ENCODE assay signal across 8 cellular contexts in the genomic region with DNA sequence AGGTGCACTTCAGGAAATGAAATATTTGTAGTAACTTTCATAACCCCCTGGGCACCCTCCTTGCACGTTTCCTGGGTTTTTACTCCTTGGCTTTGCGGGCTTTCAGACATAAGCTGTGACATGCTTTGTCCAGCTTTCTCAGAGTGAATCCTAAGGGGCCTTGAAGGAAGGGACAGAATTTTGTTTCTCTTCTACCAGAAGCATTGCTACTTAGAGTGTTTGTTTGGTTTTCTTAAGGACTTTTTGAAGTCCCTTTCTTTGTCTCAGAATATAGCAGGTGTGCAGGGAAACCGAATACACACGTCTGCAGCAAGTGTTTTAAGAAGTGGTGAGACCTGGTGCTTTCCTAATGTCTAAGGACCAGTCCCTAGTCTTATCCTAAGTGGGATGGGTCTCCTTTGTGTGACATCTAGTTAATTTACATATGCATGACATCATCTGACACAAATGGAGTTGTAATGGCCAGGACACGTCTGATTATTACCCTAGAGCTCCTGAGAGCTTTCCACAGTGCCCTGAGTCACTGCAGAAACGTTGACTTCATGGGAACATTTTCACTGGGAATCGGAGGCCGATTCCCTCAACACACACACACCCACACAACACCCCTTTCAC. TPM values are rescaled to one million over a fixed set of nuclear protein-coding genes. Genes with fewer than 3 reads are reported as not detected.
DNase-seq lines count a peak whose midpoint lies in the region; ATAC-seq, FAIRE-seq and TF ChIP-seq lines count a peak whose summit lies in the region.

No MANE protein-coding gene starts in this region.

- H4K20me1 ChIP-seq in K562 (replicated peaks; ENCODE audit: control insufficient read depth, insufficient read depth, low read length) (no peaks in the 10 kb centered on the region), PC-9 (ENCODE audit: insufficient read depth) (no peaks in the 10 kb centered on the region)

- no peak for TF ChIP-seq CTCF in K562 (IDR thresholded peaks at IDR 0.05 in 2 of 3, conservative IDR thresholded peaks at IDR 0.05 in 1 of 3; ENCODE audit: insufficient read depth in 2 of 3, low read depth in 1 of 3, low read length in 3 of 3)
- no peak for TF ChIP-seq CTCF in suprapubic skin (IDR thresholded peaks at IDR 0.05)
- no peak for TF ChIP-seq CTCF in PC-9 (conservative IDR thresholded peaks at IDR 0.05)

- CTCF ChIA-PET in K562 (lab: Yijun Ruan, JAX; ENCODE audit: low intra/inter-chr PET ratio) (no interaction called here), PC-9 (lab: Charles Lee) (no interaction called here)

- POLR2A ChIA-PET in K562 (lab: Yijun Ruan, JAX) (interaction anchor here (0.6 kb wide), 1 partner anchor 479 kb away, joined by 3 read pairs; no protein-coding TSS in a partner anchor), PC-9 (lab: Charles Lee; ENCODE audit: unreplicated experiment) (no interaction called here)

- TF ChIP-seq POLR2A in GM18505 (IDR thresholded peaks at IDR 0.05; ENCODE audit: borderline replicate concordance, extremely low read depth, insufficient read depth, insufficient read length) (no peak), K562 (conservative IDR thresholded peaks at IDR 0.05) (no peak), suprapubic skin (IDR thresholded peaks at IDR 0.05) (no peak)

- no peak for TF ChIP-seq EP300 in K562 (IDR thresholded peaks at IDR 0.05; ENCODE audit: low read length)
- no peak for TF ChIP-seq EP300 in suprapubic skin (IDR thresholded peaks at IDR 0.05)

- WGBS in K562 (ENCODE audit: insufficient coverage, low coverage, missing lambda C conversion rate): 1% methylated on average over 8 of the region's 8 CpGs
- 40% methylated on average over 8 of the region's 8 CpGs for WGBS in suprapubic skin

- H3K9me1 ChIP-seq in K562 (ENCODE audit: control insufficient read depth, insufficient read depth, low read length): no peaks in the 10 kb centered on the region

- H3K9me3 ChIP-seq in K562 (replicated peaks; ENCODE audit: control insufficient read depth, insufficient read depth, low read depth, low read length): no peaks in the 10 kb centered on the region
- H3K9me3 ChIP-seq in suprapubic skin: no peaks in the 10 kb centered on the region
- no peaks in the 10 kb centered on the region for H3K9me3 ChIP-seq in PC-9 (ENCODE audit: insufficient read depth, low read depth)

- peak in 1 of 4 experiments; percentile 2 for DNase-seq in K562 (ENCODE audit: extremely low read depth in 1 of 4, low spot score in 3 of 4)
- DNase-seq in left lobe of liver (ENCODE audit: low spot score): no peak
- no peak for DNase-seq in suprapubic skin (ENCODE audit: low spot score in 2 of 2)
- DNase-seq in PC-9: no peak
- no peak for DNase-seq in NCI-H1436 treated with DMSO at 0.1 percent for 48 hours (lab: John Stamatoyannopoulos, UW)

- H3K79me2 ChIP-seq in K562 (ENCODE audit: control insufficient read depth, insufficient read depth, low read length): no peaks in the 10 kb centered on the region
- no peaks in the 10 kb centered on the region for H3K79me2 ChIP-seq in PC-9 (ENCODE audit: low read depth)

- peak; percentile 58 for FAIRE-seq in K562 (lab: Jason Lieb, UNC)

- H3K36me3 ChIP-seq in K562 (ENCODE audit: control insufficient read depth, insufficient read depth, low read length): no peaks in the 10 kb centered on the region
- no peaks in the 10 kb centered on the region for H3K36me3 ChIP-seq in suprapubic skin
- H3K36me3 ChIP-seq in PC-9 (ENCODE audit: low read depth): no peaks in the 10 kb centered on the region

- no peaks in the 10 kb centered on the region for H3F3A ChIP-seq in PC-9 (ENCODE audit: insufficient read depth, low read depth)

- no peak overlapping the region for H3K9ac ChIP-seq in K562 (ENCODE audit: insufficient read depth in 1 of 2, low read depth in 2 of 2, low read length in 2 of 2)

- intact Hi-C loops in K562 (cut with micrococcal nuclease) (no loop called here), PC-9 (cut with micrococcal nuclease; ENCODE audit: unreplicated experiment) (no loop called here)

- in situ Hi-C loops in K562 (cut with MboI): no loop called here

- H3K4me1 ChIP-seq in K562 (replicated peaks in 1 of 2; ENCODE audit: control insufficient read depth in 2 of 2, insufficient read depth in 2 of 2, low read length in 2 of 2) (peaks cover 0 to 10% of the 10 kb centered on the region in 2 experiments; a peak in 2 of 5 replicates), suprapubic skin (peaks cover 16% of the 10 kb centered on the region), PC-9 (replicated peaks; ENCODE audit: insufficient read depth) (no peaks in the 10 kb centered on the region)

- no peak for TF ChIP-seq RAD21 in K562 (CRISPR knock-in tag; conservative IDR thresholded peaks at IDR 0.05 in 1 of 2, IDR thresholded peaks at IDR 0.05 in 1 of 2)

- H3K4me3 ChIP-seq in K562 (no peak overlapping the region), suprapubic skin (peak overlapping the region; percentile 65), PC-9 (no peak overlapping the region)

- H2AFZ ChIP-seq in K562 (ENCODE audit: low read depth, low read length) (no peak overlapping the region), PC-9 (no peak overlapping the region)

- no peak overlapping the region for H3K27ac ChIP-seq in K562 (ENCODE audit: extremely low read depth, low read depth, low read length)
- H3K27ac ChIP-seq in suprapubic skin: no peak overlapping the region
- no peak overlapping the region for H3K27ac ChIP-seq in PC-9

- BruUV-seq in K562 (replicated peaks; lab: Mats Ljungman, UMichigan) (no TSS peak), PC-9 (replicated peaks; lab: Mats Ljungman, UMichigan) (no TSS peak)

- H3K4me2 ChIP-seq in K562 (ENCODE audit: insufficient read depth, low read length) (no peak overlapping the region), PC-9 (no peak overlapping the region)

- H3K9me2 ChIP-seq in PC-9 (ENCODE audit: insufficient read depth): no peaks in the 10 kb centered on the region

- peaks cover 26 to 47% of the 10 kb centered on the region in 2 experiments for H3K27me3 ChIP-seq in K562 (ENCODE audit: control insufficient read depth in 2 of 2, insufficient read depth in 2 of 2, low read length in 2 of 2)
- H3K27me3 ChIP-seq in suprapubic skin: peaks cover 8% of the 10 kb centered on the region
- H3K27me3 ChIP-seq in PC-9 (ENCODE audit: insufficient read depth, low read depth): peaks cover 17% of the 10 kb centered on the region

- ATAC-seq in GM18505 (IDR thresholded peaks at IDR 0.05; ENCODE audit: unreplicated experiment) (peak; percentile 8), HG03108 (IDR thresholded peaks at IDR 0.05; ENCODE audit: unreplicated experiment) (peak; percentile 19), K562 (peak; percentile 40; the same call in 1 of the 3 replicates), left lobe of liver (peak; percentile 13), HG03025 (IDR thresholded peaks at IDR 0.05; ENCODE audit: low FRiP score, unreplicated experiment) (no peak)

RNA-seq across cellular contexts. Expression of a gene that starts 1.3 kb away (rescaled TPM):
- total RNA-seq in K562 (2011; cell fraction: chromatin; rRNA removed; ENCODE audit: low replicate concordance): not detected in 2 replicates
- total RNA-seq in K562 (2011; cell fraction: nucleolus; rRNA removed): not detected in 2 replicates
- not detected in 2 replicates for total RNA-seq in K562 (2011; cell fraction: nucleoplasm; rRNA removed)
- total RNA-seq in K562 (2014; rRNA removed) (not detected in 2 replicates), K562 (2014; rRNA removed; fragmentation: Illumina TruSeq; extraction: Trizol) (not detected in 2 replicates), K562 (2015; rRNA removed; fragmentation: Illumina TruSeq; extraction: Trizol) (not detected in 2 replicates), K562 (2021) (not detected in 2 replicates), left lobe of liver (33.4 TPM), suprapubic skin (1 to 10 TPM; 2.9 to 4.3 (median 3.8) TPM), PC-9 (2021) (0.26 and 0.80 TPM in 2 replicates)
- polyA plus RNA-seq in K562 (2011; rRNA removed) (not detected in 2 replicates), K562 (2014; fragmentation: Illumina TruSeq; extraction: Trizol) (not detected in 2 replicates), K562 (2014; fragmentation: Nextera tagmentation; extraction: Ambion mirVana) (not detected), K562 (2014; rRNA removed) (not detected in 2 replicates)
- not detected in 2 replicates for polyA plus RNA-seq in K562 (2011; cell fraction: cytosol; rRNA removed)
- polyA plus RNA-seq in K562 (2011; cell fraction: nucleus; rRNA removed): not detected in 2 replicates
- not detected in 2 replicates for polyA plus RNA-seq in K562 (2012)
- polyA minus RNA-seq in K562 (2011; rRNA and poly(A)+ RNA removed): not detected in 2 replicates
- not detected in 2 replicates for polyA minus RNA-seq in K562 (2011; cell fraction: cytosol; rRNA and poly(A)+ RNA removed)
- not detected in 2 replicates for polyA minus RNA-seq in K562 (2011; cell fraction: nucleus; rRNA and poly(A)+ RNA removed)

RNA-seq across cellular contexts. Expression of a gene that starts 36.9 kb away (rescaled TPM):
- not detected in 2 replicates for total RNA-seq in K562 (2011; cell fraction: chromatin; rRNA removed; ENCODE audit: low replicate concordance)
- total RNA-seq in K562 (2011; cell fraction: nucleolus; rRNA removed): not detected in 2 replicates
- not detected in 2 replicates for total RNA-seq in K562 (2011; cell fraction: nucleoplasm; rRNA removed)
- total RNA-seq in K562 (2014; rRNA removed) (not detected in 2 replicates), K562 (2014; rRNA removed; fragmentation: Illumina TruSeq; extraction: Trizol) (0.13 TPM in 1 of 2 replicates, not detected in the other), K562 (2015; rRNA removed; fragmentation: Illumina TruSeq; extraction: Trizol) (not detected in 2 replicates), K562 (2021) (not detected in 2 replicates), left lobe of liver (7.7 TPM), suprapubic skin (1 to 10 TPM; 3.1 to 6.1 (median 4.4) TPM), PC-9 (2021) (7.7 and 10.3 TPM in 2 replicates)
- polyA plus RNA-seq in K562 (2011; rRNA removed) (not detected in 2 replicates), K562 (2014; fragmentation: Illumina TruSeq; extraction: Trizol) (not detected in 2 replicates), K562 (2014; fragmentation: Nextera tagmentation; extraction: Ambion mirVana) (under 1 TPM in 1 of 2 experiments, not detected in 1; 0.01 TPM), K562 (2014; rRNA removed) (0.05 TPM in 1 of 2 replicates, not detected in the other)
- not detected in 2 replicates for polyA plus RNA-seq in K562 (2011; cell fraction: cytosol; rRNA removed)
- 0.07 TPM in 1 of 2 replicates, not detected in the other for polyA plus RNA-seq in K562 (2011; cell fraction: nucleus; rRNA removed)
- 0.07 TPM in 1 of 2 replicates, not detected in the other for polyA plus RNA-seq in K562 (2012)
- polyA minus RNA-seq in K562 (2011; rRNA and poly(A)+ RNA removed): not detected in 2 replicates
- polyA minus RNA-seq in K562 (2011; cell fraction: cytosol; rRNA and poly(A)+ RNA removed): not detected in 2 replicates
- not detected in 2 replicates for polyA minus RNA-seq in K562 (2011; cell fraction: nucleus; rRNA and poly(A)+ RNA removed)
